8 cellular contexts compared by ENCODE assay signal in genomic region chr1:9835758-9836631, GRCh38. TPM values are rescaled to one million over a fixed set of nuclear protein-coding genes. Genes with fewer than 3 reads are reported as not detected.
DNase-seq lines count a peak whose midpoint lies in the region; ATAC-seq and TF ChIP-seq lines count a peak whose summit lies in the region.
"Had no signal": no experiment of that assay in that cellular context is flagged by ENCODE, and none has a peak within 500 bp of the region (broad histone marks: within the 10 kb centered on the region; RNA-seq: fewer than 3 reads in every experiment).

No MANE protein-coding gene starts in this region.

- no peaks in the 10 kb centered on the region for H3K9me3 ChIP-seq in MG63

- H3K4me3 ChIP-seq in MG63: no peak overlapping the region
- H3K4me3 ChIP-seq in coronary artery: no peak overlapping the region

- peak overlapping the region; percentile 40 for H3K27ac ChIP-seq in temporal lobe (ENCODE audit: low read depth, low read length)
- H3K27ac ChIP-seq in coronary artery: no peak overlapping the region

- ATAC-seq in HG02970 (IDR thresholded peaks at IDR 0.05; ENCODE audit: low FRiP score, unreplicated experiment) (no peak), GM18511 (IDR thresholded peaks at IDR 0.05; ENCODE audit: unreplicated experiment) (no peak)

- H3K27me3 ChIP-seq in MG63: no peaks in the 10 kb centered on the region

- H3K36me3 ChIP-seq in MG63: no peaks in the 10 kb centered on the region

- DNase-seq in MG63 (peak; percentile 69), astrocyte of the hippocampus (ENCODE audit: low read depth, low spot score) (peak; percentile 41), islet precursor cell (peak; percentile 85), coronary artery (ENCODE audit: low spot score) (no peak)
- DNase-seq: activated CD4-positive, alpha-beta T cell treated with anti-CD3 and anti-CD28 coated beads for 1 hour had no signal

- no peak for TF ChIP-seq CTCF in coronary artery (IDR thresholded peaks at IDR 0.05)

RNA-seq across cellular contexts. Expression of gene CLSTN1, which starts 12.2 kb away (rescaled TPM):
- 31.7 and 43.6 TPM in 2 replicates for total RNA-seq in MG63 (2014; rRNA removed; shearing (Covaris generic); ENCODE audit: low replicate concordance)
- total RNA-seq in temporal lobe: 173 TPM
